Comparison of ENCODE assay signal across 9 cellular contexts in genomic region chr19:1247747-1248453, GRCh38. TPM values are rescaled to one million over a fixed set of nuclear protein-coding genes. Genes with fewer than 3 reads are reported as not detected.
DNase-seq lines count a peak whose midpoint lies in the region; ATAC-seq and TF ChIP-seq lines count a peak whose summit lies in the region.
"Had no signal": no experiment of that assay in that cellular context is flagged by ENCODE, and none has a peak within 500 bp of the region (broad histone marks: within the 10 kb centered on the region; RNA-seq: fewer than 3 reads in every experiment).

No MANE protein-coding gene starts in this region.

- no peaks in the 10 kb centered on the region for H3K36me3 ChIP-seq in mucosa of descending colon (ENCODE audit: low read depth)
- H3K36me3 ChIP-seq in thymus (ENCODE audit: control insufficient read depth, insufficient read depth), result peaks cover 17% of the 10 kb centered on the region

- H3K9me3 ChIP-seq in mucosa of descending colon, result no peaks in the 10 kb centered on the region
- H3K9me3 ChIP-seq in thymus (ENCODE audit: control insufficient read depth), result no peaks in the 10 kb centered on the region

- no peaks in the 10 kb centered on the region for H3K27me3 Mint-ChIP-seq in activated CD4-positive, alpha-beta T cell treated with anti-CD3 and anti-CD28 coated beads, Interleukin-2, amount 10 ng/mL, durations not matched to agents 7 days and 5 days
- no peaks in the 10 kb centered on the region for H3K27me3 Mint-ChIP-seq in effector memory CD8-positive, alpha-beta T cell

- intact Hi-C loops in mucosa of descending colon (cut with DNase I, micrococcal nuclease), result no loop called here

- no peaks in the 10 kb centered on the region for H3K27me3 ChIP-seq in thymus (ENCODE audit: control insufficient read depth, insufficient read depth)

- H3K4me3 Mint-ChIP-seq in activated CD4-positive, alpha-beta T cell treated with anti-CD3 and anti-CD28 coated beads, Interleukin-2, amount 10 ng/mL, durations not matched to agents 7 days and 5 days, result no peak overlapping the region
- H3K4me3 Mint-ChIP-seq in effector memory CD8-positive, alpha-beta T cell, result peak overlapping the region; percentile 65 to 79

- DNase-seq in Jurkat, Clone E6-1 (ENCODE audit: low read depth, low spot score), result no peak
- peak; percentile 71 for DNase-seq in activated CD4-positive, alpha-beta T cell treated with anti-CD3 and anti-CD28 coated beads, Interleukin-2, amount 10 ng/mL, durations not matched to agents 7 days and 5 days
- DNase-seq in effector memory CD8-positive, alpha-beta T cell, result peak; percentile 62 to 77 (median 62)
- DNase-seq in mucosa of descending colon (peak; percentile 77 to 91 (median 87)), NCI-H1694 (lab: John Stamatoyannopoulos, UW) (no peak)

- WGBS in thymus, result 21% methylated on average over 35 of the region's 35 CpGs

- POLR2A ChIA-PET in activated CD4-positive, alpha-beta T cell treated with anti-CD3 and anti-CD28 coated beads, Interleukin-2, amount 10 ng/mL, durations not matched to agents 7 days and 5 days (lab: Charles Lee), result no interaction called here

- peak overlapping the region; percentile 86 for H3K27ac ChIP-seq in thymus (ENCODE audit: low read depth)

- ATAC-seq in GM19023 (IDR thresholded peaks at IDR 0.05; ENCODE audit: unreplicated experiment) (peak; percentile 0), mucosa of descending colon (peak; percentile 2), GM18868 (IDR thresholded peaks at IDR 0.05; ENCODE audit: unreplicated experiment) (no peak)
- ATAC-seq in effector memory CD8-positive, alpha-beta T cell (replicated peaks), result peak; percentile 0

- peaks cover 13% of the 10 kb centered on the region for H3K4me1 Mint-ChIP-seq in activated CD4-positive, alpha-beta T cell treated with anti-CD3 and anti-CD28 coated beads, Interleukin-2, amount 10 ng/mL, durations not matched to agents 7 days and 5 days
- peaks cover 4 to 12% of the 10 kb centered on the region in 2 donors for H3K4me1 Mint-ChIP-seq in effector memory CD8-positive, alpha-beta T cell (ENCODE audit: low read depth in 2 of 2)

- CTCF ChIA-PET in activated CD4-positive, alpha-beta T cell treated with anti-CD3 and anti-CD28 coated beads, Interleukin-2, amount 10 ng/mL, durations not matched to agents 7 days and 5 days (lab: Charles Lee), result interaction anchor here (7.5 kb wide), 1 partner anchor 17 kb away, joined by 299 read pairs; the partner anchor contains the start of gene CIRBP

- H3K27ac Mint-ChIP-seq in activated CD4-positive, alpha-beta T cell treated with anti-CD3 and anti-CD28 coated beads, Interleukin-2, amount 10 ng/mL, durations not matched to agents 7 days and 5 days, result peak overlapping the region; percentile 68
- H3K27ac Mint-ChIP-seq in effector memory CD8-positive, alpha-beta T cell, result peak overlapping the region in 1 of 2 donors; percentile 53

- no peak for TF ChIP-seq CTCF in mucosa of descending colon (IDR thresholded peaks at IDR 0.05)

- H3K9me3 Mint-ChIP-seq in activated CD4-positive, alpha-beta T cell treated with anti-CD3 and anti-CD28 coated beads, Interleukin-2, amount 10 ng/mL, durations not matched to agents 7 days and 5 days, result no peaks in the 10 kb centered on the region
- no peaks in the 10 kb centered on the region for H3K9me3 Mint-ChIP-seq in effector memory CD8-positive, alpha-beta T cell
- H3K9me3 Mint-ChIP-seq: brain had no signal

- peak overlapping the region; percentile 27 for H3K4me3 ChIP-seq in Jurkat, Clone E6-1 (ENCODE audit: low read length)
- H3K4me3 ChIP-seq in mucosa of descending colon, result peak overlapping the region; percentile 51
- H3K4me3 ChIP-seq in thymus (ENCODE audit: low read length), result peak overlapping the region; percentile 99

- H3K4me1 ChIP-seq in mucosa of descending colon (ENCODE audit: low read depth) (peaks cover 63% of the 10 kb centered on the region), thymus (ENCODE audit: control insufficient read depth, insufficient read depth, low read length) (peaks cover 9% of the 10 kb centered on the region)

- H3K36me3 Mint-ChIP-seq in activated CD4-positive, alpha-beta T cell treated with anti-CD3 and anti-CD28 coated beads, Interleukin-2, amount 10 ng/mL, durations not matched to agents 7 days and 5 days (ENCODE audit: low read depth), result peaks cover 16% of the 10 kb centered on the region
- H3K36me3 Mint-ChIP-seq in effector memory CD8-positive, alpha-beta T cell (ENCODE audit: insufficient read depth), result peaks cover 47% of the 10 kb centered on the region

RNA-seq across cellular contexts. Expression of gene MIDN, which starts 0.5 kb away (rescaled TPM):
- 29.9 TPM for polyA plus RNA-seq in Jurkat, Clone E6-1 (2012; ENCODE audit: insufficient read depth, insufficient read length)
- 10 to 100 TPM; 58.0 to 65.7 TPM for total RNA-seq in activated CD4-positive, alpha-beta T cell treated with anti-CD3 and anti-CD28 coated beads, Interleukin-2, amount 10 ng/mL, durations not matched to agents 7 days and 5 days
- total RNA-seq in mucosa of descending colon, result 100 to 1,000 TPM; 136 to 251 (median 213) TPM
- polyA plus RNA-seq in thymus, result 55.1 TPM

RNA-seq across cellular contexts. Expression of gene ATP5F1D, which starts 6.3 kb away (rescaled TPM):
- polyA plus RNA-seq in Jurkat, Clone E6-1 (2012; ENCODE audit: insufficient read depth, insufficient read length), result 286 TPM
- 100 to 1,000 TPM; 151 to 166 TPM for total RNA-seq in activated CD4-positive, alpha-beta T cell treated with anti-CD3 and anti-CD28 coated beads, Interleukin-2, amount 10 ng/mL, durations not matched to agents 7 days and 5 days
- 100 to 1,000 TPM; 302 to 391 (median 378) TPM for total RNA-seq in mucosa of descending colon
- polyA plus RNA-seq in thymus, result 150 TPM

RNA-seq across cellular contexts. Expression of gene CBARP, which starts 10.1 kb away (rescaled TPM):
- 4.2 TPM for polyA plus RNA-seq in Jurkat, Clone E6-1 (2012; ENCODE audit: insufficient read depth, insufficient read length)
- not detected for total RNA-seq in activated CD4-positive, alpha-beta T cell treated with anti-CD3 and anti-CD28 coated beads, Interleukin-2, amount 10 ng/mL, durations not matched to agents 7 days and 5 days
- 1 to 10 TPM in 1 of 3 donors, under 1 TPM in 2; 0.29 to 1.2 (median 0.39) TPM for total RNA-seq in mucosa of descending colon
- polyA plus RNA-seq in thymus, result 0.37 TPM

RNA-seq across cellular contexts. Expression of gene CIRBP, which starts 21.2 kb away (rescaled TPM):
- 253 TPM for polyA plus RNA-seq in Jurkat, Clone E6-1 (2012; ENCODE audit: insufficient read depth, insufficient read length)
- 100 to 1,000 TPM; 169 to 224 TPM for total RNA-seq in activated CD4-positive, alpha-beta T cell treated with anti-CD3 and anti-CD28 coated beads, Interleukin-2, amount 10 ng/mL, durations not matched to agents 7 days and 5 days
- total RNA-seq in mucosa of descending colon, result 100 to 1,000 TPM; 281 to 507 (median 300) TPM
- 693 TPM for polyA plus RNA-seq in thymus

RNA-seq across cellular contexts. Expression of gene FAM174C, which starts 27.4 kb away (rescaled TPM):
- polyA plus RNA-seq in Jurkat, Clone E6-1 (2012; ENCODE audit: insufficient read depth, insufficient read length), result 79.3 TPM
- 10 to 100 TPM; 47.8 to 51.5 TPM for total RNA-seq in activated CD4-positive, alpha-beta T cell treated with anti-CD3 and anti-CD28 coated beads, Interleukin-2, amount 10 ng/mL, durations not matched to agents 7 days and 5 days
- total RNA-seq in mucosa of descending colon, result 10 to 100 TPM; 34.2 to 40.1 (median 39.8) TPM
- 62.2 TPM for polyA plus RNA-seq in thymus

Comparison
In these comparisons a context has a peak if more than half of its experiments do, and no peak if none do; other contexts are left out.
1. DNase-seq: peak in activated CD4-positive, alpha-beta T cell treated with anti-CD3 and anti-CD28 coated beads, Interleukin-2, amount 10 ng/mL, durations not matched to agents 7 days and 5 days (single experiment), effector memory CD8-positive, alpha-beta T cell (3 of 3) and mucosa of descending colon (3 of 3); none in Jurkat, Clone E6-1 (single experiment) and NCI-H1694 (single experiment).
2. H3K4me3 ChIP-seq: peak in every context shown above with its lines; median percentile 99 in thymus; 51 in mucosa of descending colon; 27 in Jurkat, Clone E6-1.